ENCODE assay signal across 5 cellular contexts in genomic region chr2:58527656-58528055, GRCh38.
"Had no signal": no experiment of that assay in that cellular context is flagged by ENCODE, and none has a peak within 500 bp of the region (broad histone marks: within the 10 kb centered on the region; RNA-seq: fewer than 3 reads in every experiment).

No MANE protein-coding gene starts in this region.

- DNase-seq: H9, HCEC 1CT, KBM-7 had no signal

- ATAC-seq: GM23338, HepG2 had no signal
